ENCODE assay signal across 8 cellular contexts in the genomic region with DNA sequence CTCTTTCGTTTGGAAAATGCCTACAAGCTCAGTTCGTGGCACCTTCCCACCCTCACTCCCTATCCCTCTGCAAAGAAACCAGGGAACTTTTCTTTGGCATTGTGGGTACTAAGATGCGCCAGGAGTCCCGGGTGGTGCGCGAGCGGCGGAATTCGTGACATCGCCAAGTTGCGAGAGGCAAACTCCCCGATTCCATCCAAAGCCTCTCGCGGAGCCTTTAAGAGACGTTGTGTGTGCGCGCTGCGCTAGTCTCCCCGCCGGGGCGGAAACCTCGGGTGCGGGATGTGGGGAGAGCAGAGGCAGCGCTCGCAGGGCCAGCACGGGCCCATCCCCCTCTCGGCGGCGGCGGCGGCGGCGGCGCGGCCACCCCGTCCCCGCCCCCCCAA. TPM values are rescaled to one million over a fixed set of nuclear protein-coding genes. Genes with fewer than 3 reads are reported as not detected.
DNase-seq lines count a peak whose midpoint lies in the region; ATAC-seq and TF ChIP-seq lines count a peak whose summit lies in the region.

No MANE protein-coding gene starts in this region.

- peak; percentile 28 to 39 for ATAC-seq in activated T-cell treated with anti-CD3 and anti-CD28 coated beads, Interleukin-2, amount 50 U/mL, for 4 hours
- ATAC-seq in HG03196 (IDR thresholded peaks at IDR 0.05; ENCODE audit: unreplicated experiment), result peak; percentile 21

- H3K4me1 Mint-ChIP-seq in activated T-cell treated with anti-CD3 and anti-CD28 coated beads, Interleukin-2, amount 50 U/mL, for 4 hours (ENCODE audit: low read depth), result peaks cover 22% of the 10 kb centered on the region
- H3K4me1 Mint-ChIP-seq in T-helper 2 cell treated with Interferon-gamma antibody and Interleukin-4, amounts not matched to agents 5 μg/mL and 100 μg/mL, for 36 hours (ENCODE audit: low read depth), result peaks cover 8% of the 10 kb centered on the region
- H3K4me1 Mint-ChIP-seq in neural progenitor cell, result peaks cover 30% of the 10 kb centered on the region

- no peak for TF ChIP-seq CTCF in neural progenitor cell (IDR thresholded peaks at IDR 0.05)

- no peaks in the 10 kb centered on the region for H3K9me3 Mint-ChIP-seq in activated T-cell treated with anti-CD3 and anti-CD28 coated beads, Interleukin-2, amount 50 U/mL, for 4 hours
- peaks cover 3% of the 10 kb centered on the region for H3K9me3 Mint-ChIP-seq in T-helper 2 cell treated with Interferon-gamma antibody and Interleukin-4, amounts not matched to agents 5 μg/mL and 100 μg/mL, for 36 hours
- H3K9me3 Mint-ChIP-seq in neural progenitor cell, result peaks cover 4% of the 10 kb centered on the region

- no peak for DNase-seq in activated T-cell treated with anti-CD3 and anti-CD28 coated beads, Interleukin-2, amount 50 U/mL, for 4 hours
- no peak for DNase-seq in activated T-cell treated with anti-CD3 and anti-CD28 coated beads for 4 hours
- no peak for DNase-seq in T-helper 2 cell treated with Interferon-gamma antibody and Interleukin-4, amounts not matched to agents 5 μg/mL and 100 μg/mL, for 36 hours (ENCODE audit: low spot score)
- DNase-seq in fibroblast of gingiva (ENCODE audit: low read depth), result peak; percentile 89
- no peak for DNase-seq in neural progenitor cell (ENCODE audit: low spot score)
- DNase-seq in cerebellum (ENCODE audit: low spot score), result no peak
- DNase-seq in superior temporal gyrus (ENCODE audit: extremely low spot score), result no peak

- H4K20me1 ChIP-seq in neural progenitor cell (ENCODE audit: low read depth), result peaks cover 46% of the 10 kb centered on the region

- H3K4me3 ChIP-seq in neural progenitor cell, result peak overlapping the region; percentile 74

- H3K9ac ChIP-seq in neural progenitor cell, result no peak overlapping the region

- no peaks in the 10 kb centered on the region for H3K9me3 ChIP-seq in neural progenitor cell (ENCODE audit: low read depth)

- H3K27me3 Mint-ChIP-seq in activated T-cell treated with anti-CD3 and anti-CD28 coated beads, Interleukin-2, amount 50 U/mL, for 4 hours (ENCODE audit: low read depth), result peaks cover 86% of the 10 kb centered on the region
- peaks cover 86% of the 10 kb centered on the region for H3K27me3 Mint-ChIP-seq in T-helper 2 cell treated with Interferon-gamma antibody and Interleukin-4, amounts not matched to agents 5 μg/mL and 100 μg/mL, for 36 hours (ENCODE audit: low read depth)
- peaks cover 19% of the 10 kb centered on the region for H3K27me3 Mint-ChIP-seq in neural progenitor cell (ENCODE audit: insufficient read depth, low read depth)

- H3F3A ChIP-seq in neural progenitor cell (ENCODE audit: low read depth), result peaks cover 68% of the 10 kb centered on the region

- H3K27me3 ChIP-seq in neural progenitor cell, result peaks cover 56% of the 10 kb centered on the region

- H3K36me3 Mint-ChIP-seq in activated T-cell treated with anti-CD3 and anti-CD28 coated beads, Interleukin-2, amount 50 U/mL, for 4 hours (ENCODE audit: insufficient read depth), result no peaks in the 10 kb centered on the region
- peaks cover 3% of the 10 kb centered on the region for H3K36me3 Mint-ChIP-seq in T-helper 2 cell treated with Interferon-gamma antibody and Interleukin-4, amounts not matched to agents 5 μg/mL and 100 μg/mL, for 36 hours (ENCODE audit: low read depth)
- H3K36me3 Mint-ChIP-seq in neural progenitor cell, result peaks cover 27% of the 10 kb centered on the region

- H3K36me3 ChIP-seq in neural progenitor cell, result no peaks in the 10 kb centered on the region

- H2AFZ ChIP-seq in neural progenitor cell (replicated peaks), result peak overlapping the region; percentile 43

- H3K27ac ChIP-seq in neural progenitor cell, result no peak overlapping the region

- H3K4me2 ChIP-seq in neural progenitor cell, result peak overlapping the region; percentile 97

- H3K79me2 ChIP-seq in neural progenitor cell (ENCODE audit: low read depth), result peaks cover 94% of the 10 kb centered on the region

- peaks cover 32% of the 10 kb centered on the region for H3K4me1 ChIP-seq in neural progenitor cell

- H3K27ac Mint-ChIP-seq in T-helper 2 cell treated with Interferon-gamma antibody and Interleukin-4, amounts not matched to agents 5 μg/mL and 100 μg/mL, for 36 hours, result peak overlapping the region; percentile 68
- H3K27ac Mint-ChIP-seq in neural progenitor cell, result peak overlapping the region; percentile 97

- H3K4me3 Mint-ChIP-seq in activated T-cell treated with anti-CD3 and anti-CD28 coated beads, Interleukin-2, amount 50 U/mL, for 4 hours, result peak overlapping the region; percentile 42
- peak overlapping the region; percentile 72 for H3K4me3 Mint-ChIP-seq in T-helper 2 cell treated with Interferon-gamma antibody and Interleukin-4, amounts not matched to agents 5 μg/mL and 100 μg/mL, for 36 hours
- H3K4me3 Mint-ChIP-seq in neural progenitor cell, result peak overlapping the region; percentile 98

RNA-seq across cellular contexts. Expression of a gene that starts 0.4 kb away (rescaled TPM):
- under 1 TPM; 0.13 to 0.24 (median 0.15) TPM for total RNA-seq in activated T-cell treated with anti-CD3 and anti-CD28 coated beads, Interleukin-2, amount 50 U/mL, for 4 hours
- 24.6 and 32.1 TPM in 2 replicates for total RNA-seq in neural progenitor cell (ENCODE audit: low replicate concordance)
- total RNA-seq in cerebellum, result 22.8 TPM

Comparison
In these comparisons a context has a peak if more than half of its experiments do, and no peak if none do; other contexts are left out.
1. H3K4me3 Mint-ChIP-seq: peak in every context shown above with its lines; median percentile 98 in neural progenitor cell; 72 in T-helper 2 cell treated with Interferon-gamma antibody and Interleukin-4, amounts not matched to agents 5 μg/mL and 100 μg/mL, for 36 hours; 42 in activated T-cell treated with anti-CD3 and anti-CD28 coated beads, Interleukin-2, amount 50 U/mL, for 4 hours.
2. RNA of a gene that starts 0.4 kb away (total RNA-seq): 24.6 to 32.1 TPM in neural progenitor cell and 22.8 TPM in cerebellum (single experiment); 0.13 to 0.24 TPM in activated T-cell treated with anti-CD3 and anti-CD28 coated beads, Interleukin-2, amount 50 U/mL, for 4 hours; every median in the first group is over 10 times any median in the second.